9 cellular contexts compared by ENCODE assay signal in genomic region chr5:95927927-95928723, GRCh38. TPM values are rescaled to one million over a fixed set of nuclear protein-coding genes. Genes with fewer than 3 reads are reported as not detected.
A peak's percentile ranks its signal among the peaks of the same experiment; 100 is the strongest.
DNase-seq lines count a peak whose midpoint lies in the region; ATAC-seq, FAIRE-seq and TF ChIP-seq lines count a peak whose summit lies in the region.
"Had no signal": no experiment of that assay in that cellular context is flagged by ENCODE, and none has a peak within 500 bp of the region (broad histone marks: within the 10 kb centered on the region; RNA-seq: fewer than 3 reads in every experiment).

No MANE protein-coding gene starts in this region.

- CTCF ChIA-PET in activated CD8-positive, alpha-beta memory T cell treated with anti-CD3 and anti-CD28 coated beads, Interleukin-2, amount 10 ng/mL, durations not matched to agents 7 days and 5 days (lab: Charles Lee), result no interaction called here

- H3K79me2 ChIP-seq in KMS-11 (ENCODE audit: insufficient read depth, low read depth), result peaks cover 61% of the 10 kb centered on the region

- peaks cover 62% of the 10 kb centered on the region for H3K4me1 Mint-ChIP-seq in activated CD8-positive, alpha-beta memory T cell treated with anti-CD3 and anti-CD28 coated beads, Interleukin-2, amount 10 ng/mL, durations not matched to agents 7 days and 5 days
- H3K4me1 Mint-ChIP-seq in stimulated activated effector memory CD8-positive, alpha-beta T cell treated with anti-CD3 and anti-CD28 coated beads, Interleukin-12 subunit alpha, Interleukin-12 subunit beta, amount 100 ng/mL, for 72 hours, result peaks cover 56% of the 10 kb centered on the region

- FAIRE-seq in D721Med (lab: Jason Lieb, UNC), result no peak

- H3K36me3 ChIP-seq in KMS-11 (ENCODE audit: insufficient read depth), result no peaks in the 10 kb centered on the region
- peaks cover 0 to 6% (median 0%) of the 10 kb centered on the region in 9 donors for H3K36me3 ChIP-seq in heart right ventricle

- H3K27me3 ChIP-seq in KMS-11 (ENCODE audit: insufficient read depth, low read depth) (no peaks in the 10 kb centered on the region), heart right ventricle (no peaks in the 10 kb centered on the region)

- intact Hi-C loops in heart right ventricle (cut with DNase I), result no loop called here
- intact Hi-C loops in left colon (cut with DNase I, micrococcal nuclease), result no loop called here

- H3K27ac ChIP-seq in KMS-11 (peak overlapping the region; percentile 82), heart right ventricle (peak overlapping the region in 1 of 10 donors; percentile 15)
- H3K27ac ChIP-seq: HL-60 had no signal

- H3K9ac ChIP-seq in KMS-11, result peak overlapping the region; percentile 22; the same call in 1 of the 2 replicates

- no peak overlapping the region for H2AFZ ChIP-seq in KMS-11 (ENCODE audit: low read depth)

- H3K9me3 ChIP-seq in heart right ventricle, result no peaks in the 10 kb centered on the region

- no peak for DNase-seq in activated CD8-positive, alpha-beta memory T cell treated with anti-CD3 and anti-CD28 coated beads, Interleukin-2, amount 10 ng/mL, durations not matched to agents 7 days and 5 days
- DNase-seq in activated CD8-positive, alpha-beta memory T cell treated with anti-CD3 and anti-CD28 coated beads, Interleukin-2, amount 50 U/mL, for 48 hours, result no peak
- DNase-seq in stimulated activated effector memory CD8-positive, alpha-beta T cell treated with anti-CD3 and anti-CD28 coated beads, Interleukin-12 subunit alpha, Interleukin-12 subunit beta, amount 100 ng/mL, for 72 hours (ENCODE audit: low spot score in 2 of 2), result no peak
- DNase-seq in heart right ventricle, result no peak
- no peak for DNase-seq in left colon
- DNase-seq in D721Med (ENCODE audit: insufficient read length, low spot score), result no peak

- H3K4me3 Mint-ChIP-seq in activated CD8-positive, alpha-beta memory T cell treated with anti-CD3 and anti-CD28 coated beads, Interleukin-2, amount 10 ng/mL, durations not matched to agents 7 days and 5 days, result peak overlapping the region; percentile 26
- H3K4me3 Mint-ChIP-seq in stimulated activated effector memory CD8-positive, alpha-beta T cell treated with anti-CD3 and anti-CD28 coated beads, Interleukin-12 subunit alpha, Interleukin-12 subunit beta, amount 100 ng/mL, for 72 hours, result peak overlapping the region; percentile 13

- WGBS in heart right ventricle, 2 donors, result 75 to 80% methylated on average over 6 of the region's 6 CpGs

- H3K4me2 ChIP-seq in KMS-11, result peak overlapping the region; percentile 74

- H3K4me3 ChIP-seq in KMS-11 (IDR thresholded peaks at IDR 0.05; ENCODE audit: insufficient read depth, low read depth, low read length), result no peak overlapping the region
- H3K4me3 ChIP-seq in heart right ventricle, result no peak overlapping the region

- no peaks in the 10 kb centered on the region for H3K9me3 Mint-ChIP-seq in activated CD8-positive, alpha-beta memory T cell treated with anti-CD3 and anti-CD28 coated beads, Interleukin-2, amount 10 ng/mL, durations not matched to agents 7 days and 5 days (ENCODE audit: low read depth)
- H3K9me3 Mint-ChIP-seq in stimulated activated effector memory CD8-positive, alpha-beta T cell treated with anti-CD3 and anti-CD28 coated beads, Interleukin-12 subunit alpha, Interleukin-12 subunit beta, amount 100 ng/mL, for 72 hours, result no peaks in the 10 kb centered on the region

- no peaks in the 10 kb centered on the region for H3K27me3 Mint-ChIP-seq in activated CD8-positive, alpha-beta memory T cell treated with anti-CD3 and anti-CD28 coated beads, Interleukin-2, amount 10 ng/mL, durations not matched to agents 7 days and 5 days

- H3K4me1 ChIP-seq in KMS-11 (ENCODE audit: low read depth, poor library complexity, severe bottlenecking) (peaks cover 96% of the 10 kb centered on the region), heart right ventricle (peaks cover 0 to 61% (median 13%) of the 10 kb centered on the region in 9 donors)

- H3K36me3 Mint-ChIP-seq in activated CD8-positive, alpha-beta memory T cell treated with anti-CD3 and anti-CD28 coated beads, Interleukin-2, amount 10 ng/mL, durations not matched to agents 7 days and 5 days, result peaks cover 27% of the 10 kb centered on the region
- H3K36me3 Mint-ChIP-seq in stimulated activated effector memory CD8-positive, alpha-beta T cell treated with anti-CD3 and anti-CD28 coated beads, Interleukin-12 subunit alpha, Interleukin-12 subunit beta, amount 100 ng/mL, for 72 hours, result peaks cover 22% of the 10 kb centered on the region

- TF ChIP-seq CTCF in KMS-11 (conservative IDR thresholded peaks at IDR 0.05; ENCODE audit: low read depth, low read length), result no peak
- TF ChIP-seq CTCF in heart right ventricle (IDR thresholded peaks at IDR 0.05), result no peak
- no peak for TF ChIP-seq CTCF in D721Med (IDR thresholded peaks at IDR 0.05; ENCODE audit: insufficient read depth, missing control alignments)

- H4K20me1 ChIP-seq in KMS-11 (ENCODE audit: insufficient read depth), result no peaks in the 10 kb centered on the region

- peak overlapping the region; percentile 87 for H3K27ac Mint-ChIP-seq in activated CD8-positive, alpha-beta memory T cell treated with anti-CD3 and anti-CD28 coated beads, Interleukin-2, amount 10 ng/mL, durations not matched to agents 7 days and 5 days
- peak overlapping the region; percentile 30 for H3K27ac Mint-ChIP-seq in stimulated activated effector memory CD8-positive, alpha-beta T cell treated with anti-CD3 and anti-CD28 coated beads, Interleukin-12 subunit alpha, Interleukin-12 subunit beta, amount 100 ng/mL, for 72 hours

- ATAC-seq in activated CD8-positive, alpha-beta memory T cell treated with anti-CD3 and anti-CD28 coated beads, Interleukin-2, amount 10 ng/mL, durations not matched to agents 7 days and 5 days, result peak; percentile 70
- ATAC-seq in HG02571 (IDR thresholded peaks at IDR 0.05; ENCODE audit: unreplicated experiment), result peak; percentile 46
- peak; percentile 89 for ATAC-seq in stimulated activated effector memory CD8-positive, alpha-beta T cell treated with anti-CD3 and anti-CD28 coated beads, Interleukin-12 subunit alpha, Interleukin-12 subunit beta, amount 100 ng/mL, for 72 hours
- no peak for ATAC-seq in heart right ventricle
- no peak for ATAC-seq in left colon

RNA-seq across cellular contexts. Expression of gene ELL2, which starts 33.5 kb away (rescaled TPM):
- 10 to 100 TPM; 33.9 to 81.8 TPM for total RNA-seq in activated CD8-positive, alpha-beta memory T cell treated with anti-CD3 and anti-CD28 coated beads, Interleukin-2, amount 10 ng/mL, durations not matched to agents 7 days and 5 days
- total RNA-seq in heart right ventricle (10 to 100 TPM; 19.2 to 68.2 (median 27.2) TPM), left colon (10 to 100 TPM; 28.7 to 36.7 TPM)
- 10 to 100 TPM; 10.5 to 30.7 TPM for polyA plus RNA-seq in heart right ventricle

Comparison
In these comparisons a context has a peak if more than half of its experiments do, and no peak if none do; other contexts are left out.
1. ATAC-seq: peak in activated CD8-positive, alpha-beta memory T cell treated with anti-CD3 and anti-CD28 coated beads, Interleukin-2, amount 10 ng/mL, durations not matched to agents 7 days and 5 days (single experiment), HG02571 (single experiment) and stimulated activated effector memory CD8-positive, alpha-beta T cell treated with anti-CD3 and anti-CD28 coated beads, Interleukin-12 subunit alpha, Interleukin-12 subunit beta, amount 100 ng/mL, for 72 hours (single experiment); none in heart right ventricle (0 of 8) and left colon (single experiment).